Comparison of ENCODE assay signal across 1 cellular context in the genomic region with DNA sequence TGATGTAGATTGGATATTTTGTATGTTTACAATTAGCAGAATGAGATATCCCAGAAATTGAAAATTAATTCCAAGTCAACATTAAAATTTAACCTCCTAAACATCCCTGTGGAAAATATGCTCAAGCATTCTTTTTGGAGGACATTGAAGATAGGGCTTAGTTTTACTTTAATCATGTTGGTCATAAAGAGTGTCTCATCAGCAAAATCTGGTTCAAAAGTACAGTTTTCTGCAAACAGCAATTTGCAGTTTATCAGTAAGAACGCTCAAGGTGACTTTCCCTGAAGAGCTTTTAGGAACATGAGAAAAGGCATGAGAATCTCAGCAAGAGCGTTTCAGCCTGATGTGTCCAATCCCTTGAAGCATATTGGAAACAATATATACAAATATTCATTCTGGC.
TF ChIP-seq lines count a peak whose summit lies in the region.

No MANE protein-coding gene starts in this region.

TF ChIP-seq in A549, 52 proteins besides CTCF, POLR2A, EP300 and RAD21 (continued from another document):
- peak; percentile 55 for TF ChIP-seq MAFK (IDR thresholded peaks at IDR 0.05; ENCODE audit: partially characterized antibody)
